18 cellular contexts compared by ENCODE assay signal in genomic region chr15:88529021-88529630, GRCh38. TPM values are rescaled to one million over a fixed set of nuclear protein-coding genes. Genes with fewer than 3 reads are reported as not detected.
DNase-seq lines count a peak whose midpoint lies in the region; ATAC-seq and TF ChIP-seq lines count a peak whose summit lies in the region.
"Had no signal": no experiment of that assay in that cellular context is flagged by ENCODE, and none has a peak within 500 bp of the region (broad histone marks: within the 10 kb centered on the region; RNA-seq: fewer than 3 reads in every experiment).

No MANE protein-coding gene starts in this region.

- DNase-seq in AG09309 (ENCODE audit: low read depth) (peak; percentile 46), RPMI7951 (ENCODE audit: low read depth) (peak; percentile 20), fibroblast of the aortic adventitia (ENCODE audit: low read depth) (peak; percentile 55), NCI-H1694 (lab: John Stamatoyannopoulos, UW) (no peak), tibial nerve (ENCODE audit: low spot score in 2 of 2) (no peak)
- DNase-seq: activated CD4-positive, alpha-beta T cell treated with anti-CD3 and anti-CD28 coated beads, Interleukin-2, amount 50 U/mL, for 1 hour; activated gamma-delta T cell treated with Interleukin-2 at 50 U/mL for 16 hours; CD8-positive, alpha-beta memory T cell; DMS79 treated with DMSO at 0.1 percent for 48 hours; GOT3; NCI-H1092; NCI-H226; stimulated activated naive CD8-positive, alpha-beta T cell treated with anti-CD3 and anti-CD28 coated beads, Interleukin-15, Interleukin-2, amounts not matched to agents 100 U/mL and 50 U/mL, for 24 hours; transverse colon had no signal

- TF ChIP-seq CTCF in AG09309 (IDR thresholded peaks at IDR 0.05; ENCODE audit: control insufficient read depth, insufficient read depth, low read depth, low read length, missing control alignments) (no peak), HEK293 (tag by site-specific recombination; IDR thresholded peaks at IDR 0.05) (no peak), fibroblast of the aortic adventitia (IDR thresholded peaks at IDR 0.05; ENCODE audit: insufficient read depth, low read length) (no peak), tibial nerve (IDR thresholded peaks at IDR 0.05) (no peak)

- CTCF ChIA-PET in HEK293 (lab: Yijun Ruan, JAX): interaction anchor here (1.1 kb wide), 1 partner anchor 87 kb away, joined by 4 read pairs; no protein-coding TSS in a partner anchor

- POLR2A ChIA-PET in HEK293 (lab: Yijun Ruan, JAX): no interaction called here

- no peak for ATAC-seq in HG02981 (IDR thresholded peaks at IDR 0.05; ENCODE audit: unreplicated experiment)
- no peak for ATAC-seq in HG02759 (IDR thresholded peaks at IDR 0.05; ENCODE audit: unreplicated experiment)
- ATAC-seq: sciatic nerve; stimulated activated naive CD8-positive, alpha-beta T cell treated with anti-CD3 and anti-CD28 coated beads, Interleukin-15, Interleukin-2, amounts not matched to agents 100 U/mL and 50 U/mL, for 24 hours had no signal

- 96 to 97% methylated on average over 1 of the region's 1 CpG for WGBS in tibial nerve, 2 donors

- H3K36me3 ChIP-seq in HEK293 (ENCODE audit: control insufficient read depth in 2 of 2, insufficient read depth in 1 of 2, low read length in 2 of 2): peaks cover 13 to 54% of the 10 kb centered on the region in 2 experiments
- peaks cover 0 to 67% (median 14%) of the 10 kb centered on the region in 3 donors for H3K36me3 ChIP-seq in tibial nerve

- H3K27ac ChIP-seq in HEK293 (ENCODE audit: extremely low read depth, low read depth, low read length) (no peak overlapping the region), tibial nerve (no peak overlapping the region)
- H3K27ac ChIP-seq: transverse colon had no signal

- no peak for TF ChIP-seq POLR2A in tibial nerve (IDR thresholded peaks at IDR 0.05)

- H3K4me1 ChIP-seq in HEK293 (ENCODE audit: control insufficient read depth, insufficient read depth, low read length) (peaks cover 3% of the 10 kb centered on the region; the same call in 1 of the 2 replicates), tibial nerve (no peaks in the 10 kb centered on the region)

- H3K4me3 ChIP-seq in AG09309 (ENCODE audit: control insufficient read depth, low read depth, low read length) (no peak overlapping the region), HEK293 (ENCODE audit: low read depth, low read length) (no peak overlapping the region), fibroblast of the aortic adventitia (ENCODE audit: low read depth, low read length) (no peak overlapping the region), tibial nerve (no peak overlapping the region)
- H3K4me3 ChIP-seq: transverse colon had no signal

- H3K9me3 ChIP-seq in HEK293 (ENCODE audit: control insufficient read depth, insufficient read depth, low read depth, low read length) (no peaks in the 10 kb centered on the region; the same call in 1 of the 2 replicates), tibial nerve (no peaks in the 10 kb centered on the region)
- H3K9me3 ChIP-seq: transverse colon had no signal

- TF ChIP-seq EP300 in tibial nerve (IDR thresholded peaks at IDR 0.05): no peak

- no peaks in the 10 kb centered on the region for H3K27me3 ChIP-seq in tibial nerve
- H3K27me3 ChIP-seq: transverse colon had no signal

TF ChIP-seq in HEK293, 187 proteins besides CTCF, POLR2A, EP300 and RAD21:
- TF ChIP-seq ZNF521 (tag by site-specific recombination; IDR thresholded peaks at IDR 0.05) (no peak), ZBTB17 (tag by site-specific recombination; IDR thresholded peaks at IDR 0.05) (no peak), ZNF530 (tag by site-specific recombination; IDR thresholded peaks at IDR 0.05; ENCODE audit: low read depth) (no peak), TCF7L2 (IDR thresholded peaks at IDR 0.05; ENCODE audit: borderline replicate concordance, low read depth, low read length) (peak; percentile 51; the same call in 1 of the 2 replicates), ZNF529 (tag by site-specific recombination; IDR thresholded peaks at IDR 0.05; ENCODE audit: insufficient replicate concordance) (no peak), ZNF350 (tag by site-specific recombination; IDR thresholded peaks at IDR 0.05) (no peak), SP7 (tag by site-specific recombination; IDR thresholded peaks at IDR 0.05) (0 out of 2 replicates have a peak, but pooled peaks have one; percentile 57), BCL11B (tag by site-specific recombination; IDR thresholded peaks at IDR 0.05; ENCODE audit: low read depth) (no peak), SP2 (tag by site-specific recombination; IDR thresholded peaks at IDR 0.05) (no peak), ZNF580 (tag by site-specific recombination; IDR thresholded peaks at IDR 0.05) (no peak), TRIM28 (IDR thresholded peaks at IDR 0.05; ENCODE audit: borderline replicate concordance, low read length) (no peak), REPIN1 (tag by site-specific recombination; IDR thresholded peaks at IDR 0.05; ENCODE audit: low read depth) (no peak), ZNF23 (tag by site-specific recombination; IDR thresholded peaks at IDR 0.05; ENCODE audit: borderline replicate concordance) (no peak), ZFP3 (tag by site-specific recombination; IDR thresholded peaks at IDR 0.05; ENCODE audit: low read depth) (no peak), ZNF544 (tag by site-specific recombination; IDR thresholded peaks at IDR 0.05) (no peak), GLI2 (tag by site-specific recombination; IDR thresholded peaks at IDR 0.05; ENCODE audit: borderline replicate concordance, low read depth) (no peak), ZNF404 (tag by site-specific recombination; IDR thresholded peaks at IDR 0.05) (no peak)

RNA-seq across cellular contexts. Expression of gene DET1, which starts 17.4 kb away (rescaled TPM):
- 6.5 and 8.3 TPM in 2 replicates for total RNA-seq in RPMI7951 (2014; rRNA removed; shearing (Covaris generic))
- total RNA-seq in fibroblast of the aortic adventitia (ENCODE audit: low replicate concordance): 6.1 and 11.5 TPM in 2 replicates
- total RNA-seq in tibial nerve: 10 to 100 TPM in 1 of 4 donors, 1 to 10 TPM in 3; 6.6 to 16.2 (median 7.8) TPM

Comparison
In these comparisons a context has a peak if more than half of its experiments do, and no peak if none do; other contexts are left out.
1. DNase-seq: peak in AG09309 (single experiment), RPMI7951 (single experiment) and fibroblast of the aortic adventitia (single experiment); none in NCI-H1694 (single experiment) and tibial nerve (0 of 2).